Comparison of ENCODE assay signal across 8 cellular contexts in the genomic region with DNA sequence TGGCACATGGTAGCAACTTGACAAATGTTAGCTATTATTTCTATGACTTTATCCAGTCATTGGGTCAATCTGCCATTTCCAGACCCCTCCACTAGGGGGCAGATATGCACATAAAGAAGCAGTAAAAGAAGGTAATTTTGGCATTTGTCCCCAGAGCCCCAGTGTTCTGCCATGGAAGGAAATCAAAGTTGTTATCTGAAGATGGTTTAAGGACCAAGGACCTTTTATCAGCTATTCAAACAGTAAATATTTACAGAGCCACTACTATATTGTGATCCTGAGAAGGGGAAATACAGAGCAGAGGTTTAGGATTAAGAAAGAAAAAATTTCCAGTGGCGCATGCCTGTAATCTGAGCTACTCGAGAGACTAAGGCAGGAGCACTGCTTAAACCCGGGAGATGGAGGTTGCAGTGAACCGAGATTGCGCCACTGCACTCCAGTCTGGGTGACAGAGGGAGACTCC. TPM values are rescaled to one million over a fixed set of nuclear protein-coding genes. Genes with fewer than 3 reads are reported as not detected.
DNase-seq lines count a peak whose midpoint lies in the region; ATAC-seq, FAIRE-seq and TF ChIP-seq lines count a peak whose summit lies in the region.

No MANE protein-coding gene starts in this region.

- no peak for FAIRE-seq in small intestine (lab: Jason Lieb, UNC)

- H3K4me3 ChIP-seq in adipocyte (ENCODE audit: low read length) (no peak overlapping the region), right atrium auricular region (no peak overlapping the region), small intestine (ENCODE audit: low read depth in 1 of 2, low read length in 2 of 2) (no peak overlapping the region)

- H3K4me3 Mint-ChIP-seq in T-helper 17 cell: no peak overlapping the region

- TF ChIP-seq CTCF in right atrium auricular region (IDR thresholded peaks at IDR 0.05): peak; percentile 79 to 91

- H3K9ac ChIP-seq in adipocyte (ENCODE audit: low read length): no peak overlapping the region

- H3K36me3 ChIP-seq in adipocyte (ENCODE audit: control insufficient read depth, insufficient read depth, low read length, severe bottlenecking): peaks cover 56% of the 10 kb centered on the region
- peaks cover 24% of the 10 kb centered on the region for H3K36me3 ChIP-seq in right atrium auricular region
- H3K36me3 ChIP-seq in small intestine (ENCODE audit: control insufficient read depth in 2 of 2, insufficient read depth in 2 of 2, low read length in 2 of 2): peaks cover 0 to 13% of the 10 kb centered on the region in 2 donors

- H3K4me1 Mint-ChIP-seq in T-helper 17 cell: peaks cover 6% of the 10 kb centered on the region

- 51 to 60% (median 55%) methylated on average over 5 of the region's 5 CpGs for WGBS in small intestine, 3 donors

- H3K4me1 ChIP-seq in adipocyte (ENCODE audit: control insufficient read depth, insufficient read depth, low read length): peaks cover 8% of the 10 kb centered on the region
- peaks cover 0 to 23% of the 10 kb centered on the region in 2 donors for H3K4me1 ChIP-seq in right atrium auricular region
- no peaks in the 10 kb centered on the region for H3K4me1 ChIP-seq in small intestine (ENCODE audit: control insufficient read depth in 2 of 2, insufficient read depth in 1 of 2, low read depth in 1 of 2, low read length in 1 of 2)

- no peaks in the 10 kb centered on the region for H3K27me3 Mint-ChIP-seq in T-helper 17 cell

- no peaks in the 10 kb centered on the region for H3K27me3 ChIP-seq in adipocyte (replicated peaks; ENCODE audit: control insufficient read depth, insufficient read depth, low read length)
- no peaks in the 10 kb centered on the region for H3K27me3 ChIP-seq in right atrium auricular region
- H3K27me3 ChIP-seq in small intestine (ENCODE audit: control insufficient read depth in 2 of 2, insufficient read depth in 2 of 2, low read length in 2 of 2): no peaks in the 10 kb centered on the region

- H3K27ac Mint-ChIP-seq in T-helper 17 cell: peak overlapping the region; percentile 41

- ATAC-seq in GM18498 (IDR thresholded peaks at IDR 0.05; ENCODE audit: unreplicated experiment): peak; percentile 37
- ATAC-seq in T-helper 17 cell: peak; percentile 85
- ATAC-seq in GM19463 (IDR thresholded peaks at IDR 0.05; ENCODE audit: unreplicated experiment): no peak

- peak; percentile 85 for DNase-seq in A172 (ENCODE audit: low spot score)
- DNase-seq in NCI-H128 (lab: John Stamatoyannopoulos, UW; ENCODE audit: unreplicated experiment): peak; percentile 44
- peak; percentile 49 to 70 (median 49) for DNase-seq in T-helper 17 cell
- DNase-seq in adipocyte (ENCODE audit: low read depth): peak; percentile 94
- DNase-seq in right atrium auricular region (ENCODE audit: low spot score): peak; percentile 92
- peak; percentile 66 for DNase-seq in small intestine

- H3K27ac ChIP-seq in right atrium auricular region (no peak overlapping the region), small intestine (ENCODE audit: low read depth in 1 of 2, low read length in 1 of 2) (no peak overlapping the region)

- H3K36me3 Mint-ChIP-seq in T-helper 17 cell (ENCODE audit: low read depth): peaks cover 2% of the 10 kb centered on the region

- H3K9me3 ChIP-seq in T-helper 17 cell (ENCODE audit: control insufficient read depth, low read length, poor library complexity, severe bottlenecking) (no peaks in the 10 kb centered on the region), adipocyte (ENCODE audit: control insufficient read depth, low read length) (no peaks in the 10 kb centered on the region), right atrium auricular region (no peaks in the 10 kb centered on the region), small intestine (ENCODE audit: control insufficient read depth, low read depth) (no peaks in the 10 kb centered on the region)

RNA-seq across cellular contexts. Expression of a gene that starts 20.0 kb away (rescaled TPM):
- 75.5 and 90.6 TPM in 2 replicates for total RNA-seq in A172 (2014; rRNA removed; shearing (Covaris generic))
- total RNA-seq in T-helper 17 cell (100 to 1,000 TPM; 326 to 362 TPM), right atrium auricular region (1 to 10 TPM; 3.3 to 6.7 TPM)
- 100 to 1,000 TPM in 2 of 3 donors, 10 to 100 TPM in 1; 58.8 to 203 (median 165) TPM for polyA plus RNA-seq in small intestine

RNA-seq across cellular contexts. Expression of a gene that starts 35.2 kb away (rescaled TPM):
- 1.5 and 2.5 TPM in 2 replicates for total RNA-seq in A172 (2014; rRNA removed; shearing (Covaris generic))
- total RNA-seq in T-helper 17 cell (1 to 10 TPM; 5.8 to 8.8 TPM), right atrium auricular region (1 to 10 TPM; 1.0 to 1.1 TPM)
- polyA plus RNA-seq in small intestine: 1 to 10 TPM; 3.5 to 3.6 (median 3.6) TPM

RNA-seq across cellular contexts. Expression of a gene that starts 37.8 kb away (rescaled TPM):
- 3.3 and 3.9 TPM in 2 replicates for total RNA-seq in A172 (2014; rRNA removed; shearing (Covaris generic))
- total RNA-seq in T-helper 17 cell: 1 to 10 TPM; 1.1 to 1.4 TPM
- 1 to 10 TPM in 1 of 2 donors, not detected in 1; 1.7 TPM for total RNA-seq in right atrium auricular region
- 10 to 100 TPM; 10.7 to 21.3 (median 12.1) TPM for polyA plus RNA-seq in small intestine

RNA-seq across cellular contexts. Expression of a gene that starts 44.0 kb away (rescaled TPM):
- total RNA-seq in A172 (2014; rRNA removed; shearing (Covaris generic)): 697 and 1,197 TPM in 2 replicates
- total RNA-seq in T-helper 17 cell (1,000 to 10,000 TPM; 2,757 to 2,860 TPM), right atrium auricular region (100 to 1,000 TPM; 231 to 505 TPM)
- polyA plus RNA-seq in small intestine: 1,000 to 10,000 TPM in 2 of 3 donors, 100 to 1,000 TPM in 1; 783 to 1,912 (median 1,402) TPM

RNA-seq across cellular contexts. Expression of a gene that starts 46.2 kb away (rescaled TPM):
- total RNA-seq in A172 (2014; rRNA removed; shearing (Covaris generic)): 246 and 286 TPM in 2 replicates
- total RNA-seq in T-helper 17 cell: 10 to 100 TPM in 1 of 2 donors, 1 to 10 TPM in 1; 8.3 to 24.3 TPM
- total RNA-seq in right atrium auricular region: 100 to 1,000 TPM in 1 of 2 donors, 10 to 100 TPM in 1; 55.8 to 139 TPM
- 10 to 100 TPM in 2 of 3 donors, 1 to 10 TPM in 1; 4.2 to 33.5 (median 31.0) TPM for polyA plus RNA-seq in small intestine

Comparison
In these comparisons a context has a peak if more than half of its experiments do, and no peak if none do; other contexts are left out.
1. DNase-seq: peak in every context shown above with its lines; median percentile 94 in adipocyte; 92 in right atrium auricular region; 85 in A172; 66 in small intestine; 49 in T-helper 17 cell; 44 in NCI-H128.